In the genomic region with DNA sequence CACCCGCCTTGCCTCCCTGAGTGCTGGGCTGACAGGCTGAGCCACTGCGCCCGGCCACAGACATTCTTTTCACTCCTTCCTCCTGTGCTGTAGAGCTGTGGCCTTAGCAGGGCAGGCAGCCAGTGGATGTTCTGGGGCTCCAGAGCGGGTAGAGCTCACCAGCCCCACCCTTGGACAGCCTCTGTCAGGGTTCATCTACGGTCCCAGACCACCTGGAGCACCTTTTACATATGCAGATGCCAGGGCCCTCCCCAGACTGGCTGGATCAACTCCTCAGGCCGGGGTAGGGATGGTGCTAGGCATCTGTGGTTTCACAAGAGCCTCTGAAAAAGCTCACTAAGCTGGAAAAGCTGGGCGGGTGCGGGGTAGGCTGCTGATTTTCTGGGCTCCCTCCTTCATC, we compare ENCODE assay signal across 1 cellular context.
TF ChIP-seq lines count a peak whose summit lies in the region.

No MANE protein-coding gene starts in this region.

TF ChIP-seq in H1, 55 proteins besides CTCF, POLR2A, EP300 and RAD21:
- TF ChIP-seq RXRA (IDR thresholded peaks at IDR 0.05; ENCODE audit: insufficient read depth, low read depth, low read length), result 0 out of 2 replicates have a peak, but pooled peaks have one; percentile 25
- no peak for TF ChIP-seq SP4 (IDR thresholded peaks at IDR 0.05; ENCODE audit: low read length)
- no peak for TF ChIP-seq ASH2L (IDR thresholded peaks at IDR 0.05; ENCODE audit: low read length)
- TF ChIP-seq, protein P1, sequence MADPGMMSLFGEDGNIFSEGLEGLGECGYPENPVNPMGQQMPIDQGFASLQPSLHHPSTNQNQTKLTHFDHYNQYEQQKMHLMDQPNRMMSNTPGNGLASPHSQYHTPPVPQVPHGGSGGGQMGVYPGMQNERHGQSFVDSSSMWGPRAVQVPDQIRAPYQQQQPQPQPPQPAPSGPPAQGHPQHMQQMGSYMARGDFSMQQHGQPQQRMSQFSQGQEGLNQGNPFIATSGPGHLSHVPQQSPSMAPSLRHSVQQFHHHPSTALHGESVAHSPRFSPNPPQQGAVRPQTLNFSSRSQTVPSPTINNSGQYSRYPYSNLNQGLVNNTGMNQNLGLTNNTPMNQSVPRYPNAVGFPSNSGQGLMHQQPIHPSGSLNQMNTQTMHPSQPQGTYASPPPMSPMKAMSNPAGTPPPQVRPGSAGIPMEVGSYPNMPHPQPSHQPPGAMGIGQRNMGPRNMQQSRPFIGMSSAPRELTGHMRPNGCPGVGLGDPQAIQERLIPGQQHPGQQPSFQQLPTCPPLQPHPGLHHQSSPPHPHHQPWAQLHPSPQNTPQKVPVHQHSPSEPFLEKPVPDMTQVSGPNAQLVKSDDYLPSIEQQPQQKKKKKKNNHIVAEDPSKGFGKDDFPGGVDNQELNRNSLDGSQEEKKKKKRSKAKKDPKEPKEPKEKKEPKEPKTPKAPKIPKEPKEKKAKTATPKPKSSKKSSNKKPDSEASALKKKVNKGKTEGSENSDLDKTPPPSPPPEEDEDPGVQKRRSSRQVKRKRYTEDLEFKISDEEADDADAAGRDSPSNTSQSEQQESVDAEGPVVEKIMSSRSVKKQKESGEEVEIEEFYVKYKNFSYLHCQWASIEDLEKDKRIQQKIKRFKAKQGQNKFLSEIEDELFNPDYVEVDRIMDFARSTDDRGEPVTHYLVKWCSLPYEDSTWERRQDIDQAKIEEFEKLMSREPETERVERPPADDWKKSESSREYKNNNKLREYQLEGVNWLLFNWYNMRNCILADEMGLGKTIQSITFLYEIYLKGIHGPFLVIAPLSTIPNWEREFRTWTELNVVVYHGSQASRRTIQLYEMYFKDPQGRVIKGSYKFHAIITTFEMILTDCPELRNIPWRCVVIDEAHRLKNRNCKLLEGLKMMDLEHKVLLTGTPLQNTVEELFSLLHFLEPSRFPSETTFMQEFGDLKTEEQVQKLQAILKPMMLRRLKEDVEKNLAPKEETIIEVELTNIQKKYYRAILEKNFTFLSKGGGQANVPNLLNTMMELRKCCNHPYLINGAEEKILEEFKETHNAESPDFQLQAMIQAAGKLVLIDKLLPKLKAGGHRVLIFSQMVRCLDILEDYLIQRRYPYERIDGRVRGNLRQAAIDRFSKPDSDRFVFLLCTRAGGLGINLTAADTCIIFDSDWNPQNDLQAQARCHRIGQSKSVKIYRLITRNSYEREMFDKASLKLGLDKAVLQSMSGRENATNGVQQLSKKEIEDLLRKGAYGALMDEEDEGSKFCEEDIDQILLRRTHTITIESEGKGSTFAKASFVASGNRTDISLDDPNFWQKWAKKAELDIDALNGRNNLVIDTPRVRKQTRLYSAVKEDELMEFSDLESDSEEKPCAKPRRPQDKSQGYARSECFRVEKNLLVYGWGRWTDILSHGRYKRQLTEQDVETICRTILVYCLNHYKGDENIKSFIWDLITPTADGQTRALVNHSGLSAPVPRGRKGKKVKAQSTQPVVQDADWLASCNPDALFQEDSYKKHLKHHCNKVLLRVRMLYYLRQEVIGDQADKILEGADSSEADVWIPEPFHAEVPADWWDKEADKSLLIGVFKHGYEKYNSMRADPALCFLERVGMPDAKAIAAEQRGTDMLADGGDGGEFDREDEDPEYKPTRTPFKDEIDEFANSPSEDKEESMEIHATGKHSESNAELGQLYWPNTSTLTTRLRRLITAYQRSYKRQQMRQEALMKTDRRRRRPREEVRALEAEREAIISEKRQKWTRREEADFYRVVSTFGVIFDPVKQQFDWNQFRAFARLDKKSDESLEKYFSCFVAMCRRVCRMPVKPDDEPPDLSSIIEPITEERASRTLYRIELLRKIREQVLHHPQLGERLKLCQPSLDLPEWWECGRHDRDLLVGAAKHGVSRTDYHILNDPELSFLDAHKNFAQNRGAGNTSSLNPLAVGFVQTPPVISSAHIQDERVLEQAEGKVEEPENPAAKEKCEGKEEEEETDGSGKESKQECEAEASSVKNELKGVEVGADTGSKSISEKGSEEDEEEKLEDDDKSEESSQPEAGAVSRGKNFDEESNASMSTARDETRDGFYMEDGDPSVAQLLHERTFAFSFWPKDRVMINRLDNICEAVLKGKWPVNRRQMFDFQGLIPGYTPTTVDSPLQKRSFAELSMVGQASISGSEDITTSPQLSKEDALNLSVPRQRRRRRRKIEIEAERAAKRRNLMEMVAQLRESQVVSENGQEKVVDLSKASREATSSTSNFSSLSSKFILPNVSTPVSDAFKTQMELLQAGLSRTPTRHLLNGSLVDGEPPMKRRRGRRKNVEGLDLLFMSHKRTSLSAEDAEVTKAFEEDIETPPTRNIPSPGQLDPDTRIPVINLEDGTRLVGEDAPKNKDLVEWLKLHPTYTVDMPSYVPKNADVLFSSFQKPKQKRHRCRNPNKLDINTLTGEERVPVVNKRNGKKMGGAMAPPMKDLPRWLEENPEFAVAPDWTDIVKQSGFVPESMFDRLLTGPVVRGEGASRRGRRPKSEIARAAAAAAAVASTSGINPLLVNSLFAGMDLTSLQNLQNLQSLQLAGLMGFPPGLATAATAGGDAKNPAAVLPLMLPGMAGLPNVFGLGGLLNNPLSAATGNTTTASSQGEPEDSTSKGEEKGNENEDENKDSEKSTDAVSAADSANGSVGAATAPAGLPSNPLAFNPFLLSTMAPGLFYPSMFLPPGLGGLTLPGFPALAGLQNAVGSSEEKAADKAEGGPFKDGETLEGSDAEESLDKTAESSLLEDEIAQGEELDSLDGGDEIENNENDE (IDR thresholded peaks at IDR 0.05; ENCODE audit: insufficient replicate concordance, low read length), result no peak
- TF ChIP-seq BRCA1 (IDR thresholded peaks at IDR 0.05; ENCODE audit: low read depth, low read length), result no peak
- no peak for TF ChIP-seq SIX5 (IDR thresholded peaks at IDR 0.05; ENCODE audit: low read depth, low read length)
